Comparison of ENCODE assay signal across 24 cellular contexts in genomic region chr2:100977511-100977910, GRCh38. TPM values are rescaled to one million over a fixed set of nuclear protein-coding genes. Genes with fewer than 3 reads are reported as not detected.
DNase-seq lines count a peak whose midpoint lies in the region; ATAC-seq and TF ChIP-seq lines count a peak whose summit lies in the region.
"Had no signal": no experiment of that assay in that cellular context is flagged by ENCODE, and none has a peak within 500 bp of the region (broad histone marks: within the 10 kb centered on the region; RNA-seq: fewer than 3 reads in every experiment).

No MANE protein-coding gene starts in this region.

- H3K27ac ChIP-seq in upper lobe of right lung, result no peak overlapping the region
- H3K27ac ChIP-seq in breast epithelium, result no peak overlapping the region
- H3K27ac ChIP-seq: gastrocnemius medialis had no signal

- intact Hi-C loops in Right ventricle myocardium inferior (cut with DNase I) (no loop called here), Right ventricle myocardium superior (cut with DNase I) (no loop called here), sciatic nerve (cut with DNase I) (loop anchor here (10.0 kb wide), 1 partner anchor 553 kb away; no protein-coding TSS in a partner anchor), upper lobe of right lung (cut with DNase I) (no loop called here), breast epithelium (cut with DNase I; ENCODE audit: low total_unique reads) (loop anchor here (10.0 kb wide), 1 partner anchor 363 kb away; no protein-coding TSS in a partner anchor)

- no peaks in the 10 kb centered on the region for H3K36me3 Mint-ChIP-seq in memory B cell
- H3K36me3 Mint-ChIP-seq: activated naive CD8-positive, alpha-beta T cell treated with anti-CD3 and anti-CD28 coated beads, Interleukin-2, amount 10 ng/mL, durations not matched to agents 7 days and 5 days had no signal

- no peak overlapping the region for H3K4me3 ChIP-seq in upper lobe of right lung
- H3K4me3 ChIP-seq in breast epithelium, result no peak overlapping the region
- H3K4me3 ChIP-seq: gastrocnemius medialis, HAP-1 had no signal

- H3K36me3 ChIP-seq in upper lobe of right lung (no peaks in the 10 kb centered on the region), breast epithelium (no peaks in the 10 kb centered on the region)
- H3K36me3 ChIP-seq: HAP-1 had no signal

- peak overlapping the region; percentile 16 for H3K4me3 Mint-ChIP-seq in memory B cell
- H3K4me3 Mint-ChIP-seq: activated naive CD8-positive, alpha-beta T cell treated with anti-CD3 and anti-CD28 coated beads, Interleukin-2, amount 10 ng/mL, durations not matched to agents 7 days and 5 days; CD8-positive, alpha-beta memory T cell; naive thymus-derived CD8-positive, alpha-beta T cell; T-helper 2 cell treated with Interferon-gamma antibody and Interleukin-4, amounts not matched to agents 5 μg/mL and 100 μg/mL, for 36 hours had no signal

- TF ChIP-seq POLR2A in breast epithelium (IDR thresholded peaks at IDR 0.05), result no peak

- H3K9me3 Mint-ChIP-seq in memory B cell, result no peaks in the 10 kb centered on the region
- H3K9me3 Mint-ChIP-seq: activated naive CD8-positive, alpha-beta T cell treated with anti-CD3 and anti-CD28 coated beads, Interleukin-2, amount 10 ng/mL, durations not matched to agents 7 days and 5 days; CD8-positive, alpha-beta memory T cell; naive thymus-derived CD8-positive, alpha-beta T cell; T-helper 2 cell treated with Interferon-gamma antibody and Interleukin-4, amounts not matched to agents 5 μg/mL and 100 μg/mL, for 36 hours had no signal

- no peak overlapping the region for H3K27ac Mint-ChIP-seq in memory B cell
- H3K27ac Mint-ChIP-seq: activated naive CD8-positive, alpha-beta T cell treated with anti-CD3 and anti-CD28 coated beads, Interleukin-2, amount 10 ng/mL, durations not matched to agents 7 days and 5 days; CD8-positive, alpha-beta memory T cell; T-helper 2 cell treated with Interferon-gamma antibody and Interleukin-4, amounts not matched to agents 5 μg/mL and 100 μg/mL, for 36 hours had no signal

- DNase-seq in Right ventricle myocardium inferior (ENCODE audit: missing footprints), result peak; percentile 44
- DNase-seq in Right ventricle myocardium superior, result no peak
- DNase-seq in memory B cell (ENCODE audit: low spot score in 2 of 2), result no peak
- DNase-seq in sciatic nerve (ENCODE audit: low spot score), result peak; percentile 43
- DNase-seq in upper lobe of right lung, result peak; percentile 47
- DNase-seq in breast epithelium (ENCODE audit: low spot score in 2 of 2), result no peak
- no peak for DNase-seq in NCI-H774 (lab: John Stamatoyannopoulos, UW)
- DNase-seq in NAMALWA (ENCODE audit: low spot score), result no peak
- DNase-seq: 8988T; activated CD4-positive, alpha-beta T cell treated with anti-CD3 and anti-CD28 coated beads for 4 hours; activated naive CD8-positive, alpha-beta T cell treated with anti-CD3 and anti-CD28 coated beads, Interleukin-2, amount 10 ng/mL, durations not matched to agents 7 days and 5 days; activated T-cell treated with anti-CD3 and anti-CD28 coated beads for 4 hours; AML-193; CD8-positive, alpha-beta memory T cell; gastrocnemius medialis; hypothalamus; mesendoderm; naive thymus-derived CD8-positive, alpha-beta T cell; NCI-H1436 treated with DMSO at 0.1 percent for 48 hours; occipital lobe; stimulated activated CD4-positive, alpha-beta T cell treated with anti-CD3 and anti-CD28 coated beads, Interleukin-12 subunit alpha, Interleukin-12 subunit beta, amount 100 ng/mL, for 4 hours; stimulated activated CD4-positive, alpha-beta T cell treated with anti-CD3 and anti-CD28 coated beads, Interleukin-4, amount 100 ng/mL, for 1 hour had no signal

- H3K9me3 ChIP-seq in upper lobe of right lung (no peaks in the 10 kb centered on the region), breast epithelium (no peaks in the 10 kb centered on the region)
- H3K9me3 ChIP-seq: gastrocnemius medialis, HAP-1 had no signal

- peaks cover 24% of the 10 kb centered on the region for H3K4me1 Mint-ChIP-seq in memory B cell
- H3K4me1 Mint-ChIP-seq: CD8-positive, alpha-beta memory T cell had no signal

- TF ChIP-seq CTCF in upper lobe of right lung (IDR thresholded peaks at IDR 0.05), result no peak
- no peak for TF ChIP-seq CTCF in breast epithelium (IDR thresholded peaks at IDR 0.05)

- H3K27me3 Mint-ChIP-seq in memory B cell, result peaks cover 3% of the 10 kb centered on the region
- H3K27me3 Mint-ChIP-seq: activated naive CD8-positive, alpha-beta T cell treated with anti-CD3 and anti-CD28 coated beads, Interleukin-2, amount 10 ng/mL, durations not matched to agents 7 days and 5 days had no signal

- ATAC-seq in Right ventricle myocardium inferior (no peak), Right ventricle myocardium superior (ENCODE audit: poor library complexity) (no peak), memory B cell (ENCODE audit: low read depth) (no peak), sciatic nerve (no peak), upper lobe of right lung (no peak)
- ATAC-seq: gastrocnemius medialis had no signal

- H3K27me3 ChIP-seq in upper lobe of right lung, result no peaks in the 10 kb centered on the region
- no peaks in the 10 kb centered on the region for H3K27me3 ChIP-seq in breast epithelium
- H3K27me3 ChIP-seq: gastrocnemius medialis had no signal

- H3K4me1 ChIP-seq in upper lobe of right lung, result no peaks in the 10 kb centered on the region
- H3K4me1 ChIP-seq in breast epithelium, result no peaks in the 10 kb centered on the region
- H3K4me1 ChIP-seq: gastrocnemius medialis had no signal

RNA-seq across cellular contexts. Expression of gene RPL31, which starts 24.6 kb away (rescaled TPM):
- total RNA-seq in Right ventricle myocardium inferior (848 TPM), Right ventricle myocardium superior (756 TPM), sciatic nerve (1,183 TPM), upper lobe of right lung (1,071 TPM), breast epithelium (1,000 to 10,000 TPM; 1,654 to 2,512 (median 1,741) TPM)

Comparison
In these comparisons a context has a peak if more than half of its experiments do, and no peak if none do; other contexts are left out.
1. DNase-seq: peak in Right ventricle myocardium inferior (single experiment), sciatic nerve (single experiment) and upper lobe of right lung (single experiment); none in Right ventricle myocardium superior (single experiment), memory B cell (0 of 2), breast epithelium (0 of 2), NCI-H774 (single experiment) and NAMALWA (single experiment).
2. intact Hi-C loops: an anchor here in sciatic nerve (10.0 kb wide) and breast epithelium (10.0 kb wide); none called in Right ventricle myocardium inferior, Right ventricle myocardium superior and upper lobe of right lung.